17 cellular contexts compared by ENCODE assay signal in genomic region chr2:194602750-194603149, GRCh38.
DNase-seq lines count a peak whose midpoint lies in the region; ATAC-seq and TF ChIP-seq lines count a peak whose summit lies in the region.
"Had no signal": no experiment of that assay in that cellular context is flagged by ENCODE, and none has a peak within 500 bp of the region (broad histone marks: within the 10 kb centered on the region; RNA-seq: fewer than 3 reads in every experiment).

No MANE protein-coding gene starts in this region.

- no peak overlapping the region for H4K91ac ChIP-seq in mesenchymal stem cell (ENCODE audit: low read length)

- H3K9me2 ChIP-seq in OCI-LY1 (ENCODE audit: low read depth, low read length) = no peaks in the 10 kb centered on the region

- H3K27me3 ChIP-seq in OCI-LY1 (ENCODE audit: insufficient read depth, low read length) = no peaks in the 10 kb centered on the region
- no peaks in the 10 kb centered on the region for H3K27me3 ChIP-seq in mesenchymal stem cell (ENCODE audit: control insufficient read depth in 1 of 2, insufficient read depth in 1 of 2, low read length in 2 of 2)

- no peak overlapping the region for H3K14ac ChIP-seq in mesenchymal stem cell (ENCODE audit: low read length in 2 of 2)

- no peaks in the 10 kb centered on the region; the same call in 1 of the 2 replicates for H3F3A ChIP-seq in OCI-LY1 (ENCODE audit: insufficient read depth, low read length)

- no peak overlapping the region for H4K8ac ChIP-seq in mesenchymal stem cell (ENCODE audit: low read length)

- H3K4me1 ChIP-seq in OCI-LY1 (ENCODE audit: insufficient read depth, low read length, severe bottlenecking) (no peaks in the 10 kb centered on the region), mesenchymal stem cell (ENCODE audit: control insufficient read depth, insufficient read depth, low read depth, low read length) (no peaks in the 10 kb centered on the region)
- H3K4me1 ChIP-seq: HAP-1 had no signal

- H2BK5ac ChIP-seq in mesenchymal stem cell (ENCODE audit: low read depth, low read length, poor library complexity, severe bottlenecking) = no peak overlapping the region

- no peak overlapping the region for H3K18ac ChIP-seq in mesenchymal stem cell (ENCODE audit: low read depth in 1 of 2, low read length in 2 of 2)

- H2BK12ac ChIP-seq in mesenchymal stem cell (ENCODE audit: low read length in 2 of 2) = no peak overlapping the region

- H2BK120ac ChIP-seq in mesenchymal stem cell (ENCODE audit: low read depth, low read length) = no peak overlapping the region

- no peak overlapping the region for H3K23ac ChIP-seq in mesenchymal stem cell (ENCODE audit: low read length in 2 of 2)

- H3K4ac ChIP-seq in mesenchymal stem cell (ENCODE audit: low read depth in 1 of 2, low read length in 2 of 2) = no peak overlapping the region

- no peaks in the 10 kb centered on the region for H3K79me2 ChIP-seq in OCI-LY1 (ENCODE audit: insufficient read depth, low read length)

- peak overlapping the region; percentile 31; the same call in 1 of the 2 replicates for H3K4me2 ChIP-seq in OCI-LY1 (ENCODE audit: low read length)
- peak overlapping the region; percentile 6 for H3K4me2 ChIP-seq in mesenchymal stem cell (ENCODE audit: low read length, poor library complexity, severe bottlenecking)

- H3K9me3 ChIP-seq in OCI-LY1 (ENCODE audit: low read length) (no peaks in the 10 kb centered on the region), mesenchymal stem cell (ENCODE audit: control insufficient read depth, low read length) (peaks cover 35% of the 10 kb centered on the region)
- H3K9me3 ChIP-seq: HAP-1 had no signal

- no peak overlapping the region for H3K4me3 ChIP-seq in OCI-LY1 (ENCODE audit: low read depth, low read length, poor library complexity, severe bottlenecking)
- no peak overlapping the region for H3K4me3 ChIP-seq in mesenchymal stem cell (ENCODE audit: insufficient read depth in 1 of 2, low read depth in 1 of 2, low read length in 2 of 2)
- H3K4me3 ChIP-seq: HAP-1, K562 had no signal

- ATAC-seq in GM18520 (IDR thresholded peaks at IDR 0.05; ENCODE audit: unreplicated experiment) (no peak), HG03469 (IDR thresholded peaks at IDR 0.05; ENCODE audit: unreplicated experiment) (no peak)
- ATAC-seq: K562 had no signal

- 73% methylated on average over 4 of the region's 5 CpGs for WGBS in mesenchymal stem cell

- H2AFZ ChIP-seq in OCI-LY1 (ENCODE audit: low read length) (no peak overlapping the region), mesenchymal stem cell (ENCODE audit: low read depth, low read length) (no peak overlapping the region)

- no peak overlapping the region for H2BK15ac ChIP-seq in mesenchymal stem cell (ENCODE audit: low read depth, poor library complexity, severe bottlenecking)

- H4K20me1 ChIP-seq in OCI-LY1 (ENCODE audit: insufficient read depth, low read length) = no peaks in the 10 kb centered on the region

- no peak overlapping the region for H2AK5ac ChIP-seq in mesenchymal stem cell (ENCODE audit: low read length, severe bottlenecking)

- H3K79me1 ChIP-seq in mesenchymal stem cell (replicated peaks; ENCODE audit: low read length, poor library complexity, severe bottlenecking) = no peaks in the 10 kb centered on the region

- H3K9ac ChIP-seq in OCI-LY1 (ENCODE audit: low read length) = no peak overlapping the region
- H3K9ac ChIP-seq in mesenchymal stem cell (ENCODE audit: low read length) = no peak overlapping the region

- no peaks in the 10 kb centered on the region for H3K36me3 ChIP-seq in OCI-LY1 (ENCODE audit: insufficient read depth, low read length)
- H3K36me3 ChIP-seq in mesenchymal stem cell (ENCODE audit: control insufficient read depth in 1 of 2, insufficient read depth in 2 of 2, low read depth in 1 of 2, low read length in 2 of 2) = no peaks in the 10 kb centered on the region
- H3K36me3 ChIP-seq: HAP-1 had no signal

- no peak for TF ChIP-seq CTCF in OCI-LY1 (IDR thresholded peaks at IDR 0.05; ENCODE audit: low read length)

- H3K27ac ChIP-seq in OCI-LY1 (ENCODE audit: low read depth, low read length, poor library complexity, severe bottlenecking) = no peak overlapping the region
- no peak overlapping the region for H3K27ac ChIP-seq in mesenchymal stem cell (ENCODE audit: low read length, poor library complexity, severe bottlenecking)
- H3K27ac ChIP-seq: HL-60, RWPE1 had no signal

- DNase-seq in DMS53 (lab: John Stamatoyannopoulos, UW) (peak; percentile 58), LoVo (ENCODE audit: low spot score) (peak; percentile 4), mesenchymal stem cell (no peak), NCI-H1092 treated with DMSO at 0.1 percent for 48 hours (lab: John Stamatoyannopoulos, UW) (no peak)
- DNase-seq: ACHN, AML-193, NCI-H1694 treated with DMSO at 0.1 percent for 48 hours, NCI-H226, NCI-H774, SW 1271 had no signal

Comparison
In these comparisons a context has a peak if more than half of its experiments do, and no peak if none do; other contexts are left out.
1. DNase-seq: peak in DMS53 (single experiment) and LoVo (single experiment); none in mesenchymal stem cell (single experiment) and NCI-H1092 treated with DMSO at 0.1 percent for 48 hours (single experiment).